In genomic region chr1:99326215-99326949, GRCh38 we compare ENCODE assay signal across 10 cellular contexts.
DNase-seq lines count a peak whose midpoint lies in the region; ATAC-seq and TF ChIP-seq lines count a peak whose summit lies in the region.
"Had no signal": no experiment of that assay in that cellular context is flagged by ENCODE, and none has a peak within 500 bp of the region (broad histone marks: within the 10 kb centered on the region; RNA-seq: fewer than 3 reads in every experiment).

No MANE protein-coding gene starts in this region.

- intact Hi-C loops in heart right ventricle (cut with DNase I) (loop anchor here in 1 of 10 donors (2.0 kb wide), 1 partner anchor 50 kb away; no protein-coding TSS in a partner anchor), Right ventricle myocardium superior (cut with DNase I) (no loop called here), upper lobe of right lung (cut with DNase I) (no loop called here)

- no peak overlapping the region for H3K27ac ChIP-seq in heart right ventricle
- H3K27ac ChIP-seq in SJCRH30, result peak overlapping the region; percentile 0; the same call in 1 of the 2 replicates
- H3K27ac ChIP-seq in upper lobe of right lung, result no peak overlapping the region
- H3K27ac ChIP-seq: BLaER1 treated with 17β-estradiol and CSF1 and Interleukin-3, amounts not matched to agents 10 nM and 100 nM had no signal

- H3K27me3 ChIP-seq in heart right ventricle, result no peaks in the 10 kb centered on the region
- no peaks in the 10 kb centered on the region for H3K27me3 ChIP-seq in SJCRH30
- H3K27me3 ChIP-seq in upper lobe of right lung, result no peaks in the 10 kb centered on the region
- H3K27me3 ChIP-seq: BLaER1 treated with 17β-estradiol and CSF1 and Interleukin-3, amounts not matched to agents 10 nM and 100 nM had no signal

- WGBS in heart right ventricle, 2 donors, result 54 to 64% methylated on average over 3 of the region's 3 CpGs

- no peaks in the 10 kb centered on the region for H3K36me3 ChIP-seq in heart right ventricle
- H3K36me3 ChIP-seq in SJCRH30, result no peaks in the 10 kb centered on the region
- H3K36me3 ChIP-seq in upper lobe of right lung, result no peaks in the 10 kb centered on the region
- H3K36me3 ChIP-seq: BLaER1 treated with 17β-estradiol and CSF1 and Interleukin-3, amounts not matched to agents 10 nM and 100 nM had no signal

- ATAC-seq in heart right ventricle, result no peak
- no peak for ATAC-seq in Right ventricle myocardium superior (ENCODE audit: poor library complexity)
- no peak for ATAC-seq in upper lobe of right lung
- ATAC-seq in GM18907 (IDR thresholded peaks at IDR 0.05; ENCODE audit: unreplicated experiment), result no peak

- no peaks in the 10 kb centered on the region for H3K9me3 ChIP-seq in heart right ventricle
- H3K9me3 ChIP-seq in SJCRH30 (replicated peaks), result no peaks in the 10 kb centered on the region
- H3K9me3 ChIP-seq in upper lobe of right lung, result no peaks in the 10 kb centered on the region
- H3K9me3 ChIP-seq: BLaER1 treated with 17β-estradiol and CSF1 and Interleukin-3, amounts not matched to agents 10 nM and 100 nM had no signal

- H3K4me1 ChIP-seq in heart right ventricle (peaks cover 0 to 4% (median 0%) of the 10 kb centered on the region in 9 donors), SJCRH30 (peaks cover 4% of the 10 kb centered on the region), upper lobe of right lung (no peaks in the 10 kb centered on the region)
- H3K4me1 ChIP-seq: BLaER1 treated with 17β-estradiol and CSF1 and Interleukin-3, amounts not matched to agents 10 nM and 100 nM had no signal

- DNase-seq in heart right ventricle (no peak), Right ventricle myocardium superior (no peak), SJCRH30 (peak; percentile 63 to 77), foreskin fibroblast (no peak), upper lobe of right lung (no peak), 8988T (no peak), putamen (ENCODE audit: low spot score) (no peak)
- DNase-seq: KG1 had no signal

- TF ChIP-seq CTCF in heart right ventricle (IDR thresholded peaks at IDR 0.05), result peak in 7 of 9 donors; percentile 31 to 53 (median 34)
- TF ChIP-seq CTCF in foreskin fibroblast (IDR thresholded peaks at IDR 0.05; ENCODE audit: low read depth, low read length), result peak; percentile 8
- TF ChIP-seq CTCF in upper lobe of right lung (IDR thresholded peaks at IDR 0.05), result peak; percentile 19

- H3K4me3 ChIP-seq in heart right ventricle (no peak overlapping the region), SJCRH30 (no peak overlapping the region), foreskin fibroblast (ENCODE audit: low read depth in 1 of 2, low read length in 2 of 2) (no peak overlapping the region), upper lobe of right lung (no peak overlapping the region)
- H3K4me3 ChIP-seq: BLaER1 treated with 17β-estradiol and CSF1 and Interleukin-3, amounts not matched to agents 10 nM and 100 nM had no signal

Comparison
In these comparisons a context has a peak if more than half of its experiments do, and no peak if none do; other contexts are left out.
1. DNase-seq: peak in SJCRH30 (2 of 2); none in heart right ventricle (0 of 2), Right ventricle myocardium superior (single experiment), foreskin fibroblast (0 of 2), upper lobe of right lung (single experiment), 8988T (single experiment) and putamen (single experiment).
2. Peak in every context shown above with its lines, with median percentiles within 50 percentile points of each other: CTCF ChIP-seq.